18 cellular contexts compared by ENCODE assay signal in the genomic region with DNA sequence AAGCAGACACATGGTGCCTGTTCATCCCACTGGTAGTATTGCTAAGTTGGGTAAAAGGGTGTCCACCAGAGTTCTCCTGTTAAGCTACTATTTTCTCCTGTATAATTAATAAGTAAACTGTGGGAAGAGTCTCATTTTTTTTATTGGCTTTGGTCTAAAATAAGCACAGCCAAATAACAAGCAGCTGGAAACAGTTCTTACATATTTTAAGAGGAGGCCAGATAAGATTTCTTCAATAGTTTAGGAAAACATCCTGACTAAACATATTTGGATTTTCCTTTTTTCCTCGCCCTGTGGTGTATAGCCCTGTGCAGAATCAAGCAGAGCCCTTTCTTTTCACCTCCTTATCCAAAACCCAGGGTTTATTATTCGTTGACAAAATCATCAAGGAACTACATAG.
"Had no signal": no experiment of that assay in that cellular context is flagged by ENCODE, and none has a peak within 500 bp of the region (broad histone marks: within the 10 kb centered on the region; RNA-seq: fewer than 3 reads in every experiment).

No MANE protein-coding gene starts in this region.

- H3K27me3 ChIP-seq: foreskin keratinocyte, neutrophil, right atrium auricular region, suprapubic skin had no signal

- ATAC-seq: foreskin keratinocyte had no signal

- DNase-seq: activated CD4-positive, alpha-beta T cell treated with anti-CD3 and anti-CD28 coated beads, Interleukin-2, amount 50 U/mL, for 1 hour; activated CD4-positive, CD25-positive, alpha-beta regulatory T cell; activated CD8-positive, alpha-beta memory T cell treated with anti-CD3 and anti-CD28 coated beads for 24 hours; activated naive CD4-positive, alpha-beta T cell; activated naive CD8-positive, alpha-beta T cell treated with anti-CD3 and anti-CD28 coated beads, Interleukin-2, amount 10 ng/mL, durations not matched to agents 7 days and 5 days; aorta; endodermal cell; foreskin keratinocyte; glutamatergic neuron; hypothalamus; naive B cell; small intestine had no signal

- H3K27ac ChIP-seq: foreskin keratinocyte, neutrophil, suprapubic skin had no signal

- H3K4me3 ChIP-seq: right atrium auricular region, suprapubic skin had no signal

- H3K27ac Mint-ChIP-seq: activated naive CD8-positive, alpha-beta T cell treated with anti-CD3 and anti-CD28 coated beads, Interleukin-2, amount 10 ng/mL, durations not matched to agents 7 days and 5 days; endodermal cell; naive B cell; progenitor cell of endocrine pancreas; stimulated activated naive CD8-positive, alpha-beta T cell treated with anti-CD3 and anti-CD28 coated beads, Interleukin-15, Interleukin-2, amounts not matched to agents 100 ng/mL and 50 ng/mL, for 24 hours; T-helper 2 cell treated with Interferon-gamma antibody and Interleukin-4, amounts not matched to agents 5 μg/mL and 100 μg/mL, for 36 hours had no signal

- H3K36me3 ChIP-seq: neutrophil, right atrium auricular region, suprapubic skin had no signal

- H3K4me3 Mint-ChIP-seq: activated naive CD8-positive, alpha-beta T cell treated with anti-CD3 and anti-CD28 coated beads, Interleukin-2, amount 10 ng/mL, durations not matched to agents 7 days and 5 days; endodermal cell; naive B cell; stimulated activated naive CD8-positive, alpha-beta T cell treated with anti-CD3 and anti-CD28 coated beads, Interleukin-15, Interleukin-2, amounts not matched to agents 100 ng/mL and 50 ng/mL, for 24 hours; T-helper 2 cell treated with Interferon-gamma antibody and Interleukin-4, amounts not matched to agents 5 μg/mL and 100 μg/mL, for 36 hours had no signal

- H3K36me3 Mint-ChIP-seq: activated naive CD8-positive, alpha-beta T cell treated with anti-CD3 and anti-CD28 coated beads, Interleukin-2, amount 10 ng/mL, durations not matched to agents 7 days and 5 days; naive B cell had no signal

- H3K9me3 Mint-ChIP-seq: naive B cell; stimulated activated naive CD8-positive, alpha-beta T cell treated with anti-CD3 and anti-CD28 coated beads, Interleukin-15, Interleukin-2, amounts not matched to agents 100 ng/mL and 50 ng/mL, for 24 hours; T-helper 2 cell treated with Interferon-gamma antibody and Interleukin-4, amounts not matched to agents 5 μg/mL and 100 μg/mL, for 36 hours had no signal

- H3K9me3 ChIP-seq: neutrophil, right atrium auricular region, suprapubic skin had no signal

- H3K27me3 Mint-ChIP-seq: naive B cell; progenitor cell of endocrine pancreas; stimulated activated naive CD8-positive, alpha-beta T cell treated with anti-CD3 and anti-CD28 coated beads, Interleukin-15, Interleukin-2, amounts not matched to agents 100 ng/mL and 50 ng/mL, for 24 hours had no signal
